Comparison of ENCODE assay signal across 8 cellular contexts in the genomic region with DNA sequence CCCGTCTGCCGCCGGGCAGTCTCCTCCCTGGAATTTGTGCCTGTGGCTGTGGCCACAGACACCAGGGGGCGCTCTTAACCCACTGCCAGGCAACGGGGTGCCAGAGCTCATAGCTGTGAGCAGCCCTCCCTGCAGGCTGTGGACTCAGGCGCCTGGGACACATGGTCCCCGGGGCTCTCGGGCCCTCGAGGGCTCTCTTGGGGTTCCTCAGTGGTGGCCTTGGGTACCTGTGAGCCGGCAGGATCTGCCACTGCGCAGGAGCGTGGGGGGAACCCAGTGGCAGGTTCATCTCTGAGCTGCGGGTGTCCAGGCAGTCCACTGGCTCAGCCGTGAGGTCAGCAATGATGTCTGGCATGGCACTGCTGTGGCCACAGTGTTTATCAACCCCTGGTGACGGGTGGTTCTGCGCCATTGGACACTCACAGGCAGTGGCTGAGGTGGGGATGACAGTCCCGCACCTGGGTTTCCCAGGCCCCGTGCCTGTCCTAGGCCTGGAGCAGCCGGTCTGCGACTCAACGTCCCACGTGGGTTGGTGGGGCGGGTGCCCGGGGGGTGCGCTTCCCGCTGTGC. TPM values are rescaled to one million over a fixed set of nuclear protein-coding genes. Genes with fewer than 3 reads are reported as not detected.
DNase-seq lines count a peak whose midpoint lies in the region; ATAC-seq, FAIRE-seq and TF ChIP-seq lines count a peak whose summit lies in the region.

No MANE protein-coding gene starts in this region.

- no peak overlapping the region for H3K4me3 ChIP-seq in DND-41 (ENCODE audit: low read depth in 1 of 2, low read length in 2 of 2)
- H3K4me3 ChIP-seq in Panc1 (ENCODE audit: low read depth in 2 of 2, low read length in 2 of 2), result no peak overlapping the region
- no peak overlapping the region for H3K4me3 ChIP-seq in foreskin fibroblast (ENCODE audit: low read depth in 1 of 2, low read length in 2 of 2)

- no TSS peak for BruUV-seq in Panc1 (replicated peaks; lab: Mats Ljungman, UMichigan)

- CTCF ChIA-PET in HEK293T (lab: Yijun Ruan, JAX) (interaction anchor here (1.0 to 2.0 kb wide), 6 partner anchors 8 to 244 kb away, joined by 3 to 9 read pairs (median 6); partner anchors contain the start of gene IDUA), Panc1 (lab: Charles Lee) (no interaction called here)

- H3K4me2 ChIP-seq in DND-41 (ENCODE audit: insufficient read depth, low read length), result no peak overlapping the region

- peaks cover 19% of the 10 kb centered on the region for H4K20me1 ChIP-seq in DND-41 (ENCODE audit: insufficient read depth, low read length)

- DNase-seq in DND-41 (peak; percentile 68), HEK293T (ENCODE audit: extremely low spot score) (peak; percentile 94), Panc1 (ENCODE audit: low read depth, low spot score) (no peak), foreskin fibroblast (peak; percentile 43 to 81), posterior vena cava (ENCODE audit: low spot score) (peak; percentile 91), urothelium cell line (ENCODE audit: low spot score) (peak; percentile 76)
- DNase-seq in activated T-cell treated with anti-CD3 and anti-CD28 coated beads, Interleukin-2, amount 50 U/mL, for 48 hours, result peak; percentile 84 to 86

- in situ Hi-C loops in Panc1 (cut with HindIII; ENCODE audit: low pct_unique_long_range_greater_than_20kb, low sequenced_read_pairs), result no loop called here

- POLR2A ChIA-PET in HEK293T (lab: Yijun Ruan, JAX), result interaction anchor here (1.6 kb wide), 1 partner anchor 244 kb away, joined by 7 read pairs; the partner anchor contains the start of gene IDUA
- POLR2A ChIA-PET in Panc1 (lab: Charles Lee), result no interaction called here

- FAIRE-seq in urothelium cell line (lab: Jason Lieb, UNC), result no peak

- H2AFZ ChIP-seq in DND-41 (ENCODE audit: low read depth, low read length), result no peak overlapping the region

- no peaks in the 10 kb centered on the region for H3K27me3 ChIP-seq in DND-41 (ENCODE audit: insufficient read depth, low read length, poor library complexity)
- no peaks in the 10 kb centered on the region for H3K27me3 ChIP-seq in Panc1 (ENCODE audit: control insufficient read depth, insufficient read depth, low read length)

- H3K79me2 ChIP-seq in DND-41 (ENCODE audit: insufficient read depth, low read length), result peaks cover 3% of the 10 kb centered on the region

- H3K9ac ChIP-seq in DND-41 (ENCODE audit: low read depth, low read length), result no peak overlapping the region

- H3K27ac ChIP-seq in DND-41 (ENCODE audit: low read length) (no peak overlapping the region), Panc1 (ENCODE audit: low read length) (no peak overlapping the region)

- peak; percentile 87 for TF ChIP-seq CTCF in DND-41 (IDR thresholded peaks at IDR 0.05; ENCODE audit: borderline replicate concordance, extremely low read depth, low read length, poor library complexity, severe bottlenecking)
- TF ChIP-seq CTCF in Panc1 (IDR thresholded peaks at IDR 0.05), result peak; percentile 94
- TF ChIP-seq CTCF in foreskin fibroblast (IDR thresholded peaks at IDR 0.05; ENCODE audit: low read depth, low read length), result peak; percentile 90

- H3K4me1 ChIP-seq in DND-41 (ENCODE audit: insufficient read depth, low read length) (no peaks in the 10 kb centered on the region), Panc1 (ENCODE audit: control insufficient read depth, insufficient read depth, low read length) (peaks cover 12% of the 10 kb centered on the region)

- no peaks in the 10 kb centered on the region for H3K9me3 ChIP-seq in DND-41 (ENCODE audit: insufficient read depth, low read length, severe bottlenecking)
- H3K9me3 ChIP-seq in Panc1 (ENCODE audit: control insufficient read depth, insufficient read depth, low read depth, low read length), result no peaks in the 10 kb centered on the region

- ATAC-seq in DND-41 (ENCODE audit: insufficient read depth, low read depth) (peak; percentile 90), Panc1 (peak; percentile 93), GM19467 (IDR thresholded peaks at IDR 0.05; ENCODE audit: unreplicated experiment) (no peak)

- H3K36me3 ChIP-seq in DND-41 (ENCODE audit: insufficient read depth, low read length) (peaks cover 44% of the 10 kb centered on the region), Panc1 (ENCODE audit: control insufficient read depth, insufficient read depth, low read length) (no peaks in the 10 kb centered on the region)

- intact Hi-C loops in Panc1 (cut with micrococcal nuclease; ENCODE audit: unreplicated experiment) (no loop called here), posterior vena cava (cut with DNase I) (no loop called here)

TF ChIP-seq in HEK293T, 16 proteins besides CTCF, POLR2A, EP300 and RAD21:
- TF ChIP-seq, protein P1, sequence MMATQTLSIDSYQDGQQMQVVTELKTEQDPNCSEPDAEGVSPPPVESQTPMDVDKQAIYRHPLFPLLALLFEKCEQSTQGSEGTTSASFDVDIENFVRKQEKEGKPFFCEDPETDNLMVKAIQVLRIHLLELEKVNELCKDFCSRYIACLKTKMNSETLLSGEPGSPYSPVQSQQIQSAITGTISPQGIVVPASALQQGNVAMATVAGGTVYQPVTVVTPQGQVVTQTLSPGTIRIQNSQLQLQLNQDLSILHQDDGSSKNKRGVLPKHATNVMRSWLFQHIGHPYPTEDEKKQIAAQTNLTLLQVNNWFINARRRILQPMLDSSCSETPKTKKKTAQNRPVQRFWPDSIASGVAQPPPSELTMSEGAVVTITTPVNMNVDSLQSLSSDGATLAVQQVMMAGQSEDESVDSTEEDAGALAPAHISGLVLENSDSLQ (IDR thresholded peaks at IDR 0.05), result no peak
- TF ChIP-seq FOXK2 (IDR thresholded peaks at IDR 0.05), result no peak
- no peak for TF ChIP-seq SP1 (IDR thresholded peaks at IDR 0.05)
- no peak for TF ChIP-seq SUZ12 (IDR thresholded peaks at IDR 0.05)
- no peak for TF ChIP-seq ARNT (IDR thresholded peaks at IDR 0.05)
- no peak for TF ChIP-seq FOXA1 (IDR thresholded peaks at IDR 0.05)
- TF ChIP-seq CTBP1 (IDR thresholded peaks at IDR 0.05; ENCODE audit: borderline replicate concordance), result no peak
- TF ChIP-seq HDGF (IDR thresholded peaks at IDR 0.05; ENCODE audit: borderline replicate concordance), result no peak
- TF ChIP-seq BHLHE40 (IDR thresholded peaks at IDR 0.05; ENCODE audit: borderline replicate concordance), result no peak
- TF ChIP-seq L3MBTL2 (conservative IDR thresholded peaks at IDR 0.05), result no peak
- no peak for TF ChIP-seq NFRKB (IDR thresholded peaks at IDR 0.05)
- no peak for TF ChIP-seq ELF4 (IDR thresholded peaks at IDR 0.05)
- TF ChIP-seq FOXM1 (IDR thresholded peaks at IDR 0.05; ENCODE audit: borderline replicate concordance), result no peak
- TF ChIP-seq LEF1 (IDR thresholded peaks at IDR 0.05; ENCODE audit: borderline replicate concordance), result no peak
- no peak for TF ChIP-seq ZNF384 (IDR thresholded peaks at IDR 0.05)
- no peak for TF ChIP-seq TARDBP (IDR thresholded peaks at IDR 0.05)

RNA-seq across cellular contexts. Expression of gene PCGF3, which starts 37.2 kb away (rescaled TPM):
- total RNA-seq in Panc1 (2021; ENCODE audit: unreplicated experiment) (44.6 TPM), posterior vena cava (10 to 100 TPM; 25.6 to 35.8 TPM)
- polyA plus RNA-seq in Panc1 (2012; ENCODE audit: insufficient read length), result 65.6 TPM

RNA-seq across cellular contexts. Expression of gene SLC49A3, which starts 53.9 kb away (rescaled TPM):
- total RNA-seq in Panc1 (2021; ENCODE audit: unreplicated experiment) (0.62 TPM), posterior vena cava (10 to 100 TPM in 1 of 2 donors, 1 to 10 TPM in 1; 9.3 to 10.4 TPM)
- polyA plus RNA-seq in Panc1 (2012; ENCODE audit: insufficient read length), result 0.59 TPM
